1 cellular context compared by ENCODE assay signal in the genomic region with DNA sequence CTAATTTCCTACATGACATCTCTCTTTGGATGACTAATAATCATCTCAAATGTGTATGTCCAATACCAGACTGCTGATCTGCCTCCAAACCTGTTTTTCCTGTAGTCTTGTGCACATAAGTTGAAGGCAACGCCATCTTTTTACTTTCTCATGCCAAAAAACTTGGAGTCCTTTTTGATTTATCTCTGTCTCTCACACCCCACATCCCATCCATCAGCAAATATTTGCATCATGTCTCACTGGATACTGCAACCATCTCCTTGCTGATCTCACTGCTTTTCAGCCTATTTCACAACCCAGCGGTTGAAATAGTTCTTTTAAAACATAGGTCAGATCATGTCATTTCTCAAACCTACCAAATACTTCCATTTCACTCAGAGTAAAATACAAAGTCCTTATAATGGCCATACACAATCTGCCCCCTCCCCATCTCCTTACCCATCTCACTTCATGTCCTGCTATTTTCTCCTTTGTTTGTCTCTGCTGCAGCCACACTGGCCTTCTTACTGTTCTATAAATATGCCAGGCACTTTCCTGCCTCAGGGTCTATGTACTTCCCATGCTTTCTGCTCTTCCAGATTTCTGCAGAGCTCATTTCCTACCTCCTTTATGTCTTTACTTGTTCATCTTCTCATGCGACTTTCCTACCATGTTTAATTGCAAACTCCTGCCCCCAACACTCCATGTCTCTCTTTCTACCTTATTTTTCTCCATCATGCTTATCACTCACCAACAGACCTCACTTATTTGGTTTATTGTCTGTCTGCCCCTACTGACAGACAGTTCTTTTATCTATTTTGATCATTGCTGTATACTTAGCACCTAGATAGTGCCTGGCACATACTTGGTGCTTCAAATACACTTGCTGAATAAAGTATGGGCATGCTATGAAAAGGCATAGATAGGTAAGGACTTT.
TF ChIP-seq lines count a peak whose summit lies in the region.

No MANE protein-coding gene starts in this region.

TF ChIP-seq in SK-N-SH, 30 proteins besides CTCF, POLR2A, EP300 and RAD21 (continued from another document):
- TF ChIP-seq, protein P1, sequence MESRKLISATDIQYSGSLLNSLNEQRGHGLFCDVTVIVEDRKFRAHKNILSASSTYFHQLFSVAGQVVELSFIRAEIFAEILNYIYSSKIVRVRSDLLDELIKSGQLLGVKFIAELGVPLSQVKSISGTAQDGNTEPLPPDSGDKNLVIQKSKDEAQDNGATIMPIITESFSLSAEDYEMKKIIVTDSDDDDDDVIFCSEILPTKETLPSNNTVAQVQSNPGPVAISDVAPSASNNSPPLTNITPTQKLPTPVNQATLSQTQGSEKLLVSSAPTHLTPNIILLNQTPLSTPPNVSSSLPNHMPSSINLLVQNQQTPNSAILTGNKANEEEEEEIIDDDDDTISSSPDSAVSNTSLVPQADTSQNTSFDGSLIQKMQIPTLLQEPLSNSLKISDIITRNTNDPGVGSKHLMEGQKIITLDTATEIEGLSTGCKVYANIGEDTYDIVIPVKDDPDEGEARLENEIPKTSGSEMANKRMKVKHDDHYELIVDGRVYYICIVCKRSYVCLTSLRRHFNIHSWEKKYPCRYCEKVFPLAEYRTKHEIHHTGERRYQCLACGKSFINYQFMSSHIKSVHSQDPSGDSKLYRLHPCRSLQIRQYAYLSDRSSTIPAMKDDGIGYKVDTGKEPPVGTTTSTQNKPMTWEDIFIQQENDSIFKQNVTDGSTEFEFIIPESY (IDR thresholded peaks at IDR 0.05; ENCODE audit: borderline replicate concordance, low read depth), result no peak
- TF ChIP-seq GATA2 (CRISPR knock-in tag; IDR thresholded peaks at IDR 0.05) (no peak), RXRA (IDR thresholded peaks at IDR 0.05; ENCODE audit: borderline replicate concordance, low read depth) (peak; percentile 23; the same call in 1 of the 2 replicates), YY1 (IDR thresholded peaks at IDR 0.05; ENCODE audit: low read depth) (no peak), JUND (IDR thresholded peaks at IDR 0.05) (peak; percentile 76)
